Comparison of ENCODE assay signal across 7 cellular contexts in genomic region chr4:111013846-111014245, GRCh38.
"Had no signal": no experiment of that assay in that cellular context is flagged by ENCODE, and none has a peak within 500 bp of the region (broad histone marks: within the 10 kb centered on the region; RNA-seq: fewer than 3 reads in every experiment).

No MANE protein-coding gene starts in this region.

- DNase-seq: IMR-90, KBM-7, KG1 had no signal

- FAIRE-seq: HTR-8/SVneo, K562 had no signal

- ATAC-seq: K562 had no signal

- H3K27ac ChIP-seq: HL-60, KMS-11 had no signal

- H3K4me2 ChIP-seq: KMS-11 had no signal

- H3K9ac ChIP-seq: KMS-11 had no signal

- H3K4me3 ChIP-seq: K562 had no signal
